ENCODE assay signal across 30 cellular contexts in the genomic region with DNA sequence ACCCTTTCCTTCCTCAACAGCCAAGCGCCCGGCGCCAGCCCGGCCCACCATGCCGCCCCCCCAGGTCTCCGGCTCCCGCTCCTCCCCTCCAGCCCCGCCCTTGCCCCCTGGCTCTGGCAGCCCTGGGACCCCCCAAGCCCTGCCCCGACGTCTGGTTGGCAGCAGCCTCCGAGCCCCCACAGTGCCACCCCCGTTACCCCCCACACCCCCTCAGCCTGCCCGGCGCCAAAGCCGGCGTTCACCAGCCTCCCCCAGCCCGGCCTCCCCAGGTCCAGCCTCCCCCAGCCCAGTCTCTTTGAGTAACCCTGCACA.
"Had no signal": no experiment of that assay in that cellular context is flagged by ENCODE, and none has a peak within 500 bp of the region (broad histone marks: within the 10 kb centered on the region; RNA-seq: fewer than 3 reads in every experiment).

No MANE protein-coding gene starts in this region.

- DNase-seq: activated B cell treated with CpG ODN at 0.5 μM for 24 hours; activated CD4-positive, alpha-beta T cell treated with anti-CD3 and anti-CD28 coated beads for 48 hours; activated CD4-positive, alpha-beta T cell treated with anti-CD3 and anti-CD28 coated beads, Interleukin-2, amount 50 U/mL, for 1 hour; activated CD4-positive, alpha-beta T cell treated with anti-CD3 and anti-CD28 coated beads, Interleukin-2, amount 50 U/mL, for 48 hours; activated CD8-positive, alpha-beta memory T cell treated with anti-CD3 and anti-CD28 coated beads for 24 hours; activated CD8-positive, alpha-beta T cell treated with anti-CD3 and anti-CD28 coated beads for 36 hours; activated effector memory CD4-positive, alpha-beta T cell treated with Interleukin-2 at 50 U/mL for 16 hours; activated gamma-delta T cell treated with Interleukin-2 at 50 U/mL for 16 hours; activated naive CD4-positive, alpha-beta T cell treated with anti-CD3 and anti-CD28 coated beads, Interleukin-2, amount 50 U/mL, for 16 hours; activated naive CD4-positive, alpha-beta T cell treated with Interleukin-2 at 50 U/mL for 16 hours; activated T-cell treated with anti-CD3 and anti-CD28 coated beads, Interleukin-2, amount 50 U/mL, for 4 hours; amniotic stem cell; anterior cingulate cortex; brain microvascular endothelial cell; cortex of kidney; dermis blood vessel endothelial cell; effector CD8-positive, alpha-beta T cell; esophagus squamous epithelium; foreskin melanocyte; T-helper 1 cell; T-helper 17 cell; T1000; WERI-Rb-1 had no signal

- ATAC-seq: activated CD4-positive, CD25-positive, alpha-beta regulatory T cell treated with anti-CD3 and anti-CD28 coated beads, Interleukin-2, amount 50 U/mL, for 24 hours; activated CD8-positive, alpha-beta T cell treated with anti-CD3 and anti-CD28 coated beads for 36 hours; activated T-cell treated with anti-CD3 and anti-CD28 coated beads, Interleukin-2, amount 50 U/mL, for 4 hours; activated T-helper 17 cell treated with anti-CD3 and anti-CD28 coated beads, Interleukin-2, amount 50 U/mL, for 72 hours; gastroesophageal sphincter; T-helper 17 cell had no signal

- H3K9me3 ChIP-seq: esophagus squamous epithelium, gastroesophageal sphincter had no signal

- H3K4me3 Mint-ChIP-seq: activated B cell treated with CpG ODN at 0.5 μM for 24 hours; activated CD8-positive, alpha-beta T cell treated with anti-CD3 and anti-CD28 coated beads for 36 hours; activated naive CD8-positive, alpha-beta T cell; activated T-cell treated with anti-CD3 and anti-CD28 coated beads, Interleukin-2, amount 50 U/mL, for 4 hours; activated T-helper 17 cell treated with anti-CD3 and anti-CD28 coated beads, Interleukin-2, amount 50 U/mL, for 72 hours; central memory CD8-positive, alpha-beta T cell; T-helper 17 cell; T-helper 2 cell treated with Interferon-gamma antibody and Interleukin-4, amounts not matched to agents 5 μg/mL and 100 μg/mL, for 36 hours had no signal

- H3K9me3 Mint-ChIP-seq: activated B cell treated with CpG ODN at 0.5 μM for 24 hours; activated CD8-positive, alpha-beta T cell treated with anti-CD3 and anti-CD28 coated beads for 36 hours; activated T-cell treated with anti-CD3 and anti-CD28 coated beads, Interleukin-2, amount 50 U/mL, for 4 hours; activated T-helper 17 cell treated with anti-CD3 and anti-CD28 coated beads, Interleukin-2, amount 50 U/mL, for 72 hours; central memory CD8-positive, alpha-beta T cell; T-helper 2 cell treated with Interferon-gamma antibody and Interleukin-4, amounts not matched to agents 5 μg/mL and 100 μg/mL, for 36 hours had no signal

- H3K27me3 ChIP-seq: brain microvascular endothelial cell, esophagus squamous epithelium, gastroesophageal sphincter had no signal

- H3K27ac ChIP-seq: brain microvascular endothelial cell, epithelial cell of prostate, esophagus squamous epithelium, gastroesophageal sphincter had no signal

- H3K27ac Mint-ChIP-seq: activated B cell treated with CpG ODN at 0.5 μM for 24 hours; activated naive CD8-positive, alpha-beta T cell; T-helper 17 cell had no signal

- H3K4me3 ChIP-seq: esophagus squamous epithelium, gastroesophageal sphincter had no signal

- H3K27me3 Mint-ChIP-seq: activated B cell treated with CpG ODN at 0.5 μM for 24 hours; activated CD8-positive, alpha-beta T cell treated with anti-CD3 and anti-CD28 coated beads for 36 hours; activated naive CD8-positive, alpha-beta T cell; activated T-helper 17 cell treated with anti-CD3 and anti-CD28 coated beads, Interleukin-2, amount 50 U/mL, for 72 hours; central memory CD8-positive, alpha-beta T cell; T-helper 17 cell had no signal
